In genomic region chr2:66432801-66433694, GRCh38 we compare ENCODE assay signal across 7 cellular contexts. TPM values are rescaled to one million over a fixed set of nuclear protein-coding genes. Genes with fewer than 3 reads are reported as not detected.
DNase-seq lines count a peak whose midpoint lies in the region; ATAC-seq, FAIRE-seq and TF ChIP-seq lines count a peak whose summit lies in the region.

No MANE protein-coding gene starts in this region.

- no peaks in the 10 kb centered on the region for H3K9me3 Mint-ChIP-seq in T-helper 1 cell treated with Interleukin-12 subunit alpha and Interleukin-12 subunit beta and Interleukin-4 antibody, amounts not matched to agents 30 μg/mL and 1 μg/mL, for 36 hours
- H3K9me3 Mint-ChIP-seq in stimulated activated naive CD8-positive, alpha-beta T cell treated with anti-CD3 and anti-CD28 coated beads, Interleukin-15, Interleukin-2, amounts not matched to agents 100 ng/mL and 50 ng/mL, for 24 hours, result no peaks in the 10 kb centered on the region

- peak overlapping the region; percentile 67 for H3K27ac Mint-ChIP-seq in T-helper 1 cell treated with Interleukin-12 subunit alpha and Interleukin-12 subunit beta and Interleukin-4 antibody, amounts not matched to agents 30 μg/mL and 1 μg/mL, for 36 hours
- H3K27ac Mint-ChIP-seq in stimulated activated naive CD8-positive, alpha-beta T cell treated with anti-CD3 and anti-CD28 coated beads, Interleukin-15, Interleukin-2, amounts not matched to agents 100 ng/mL and 50 ng/mL, for 24 hours, result no peak overlapping the region

- peaks cover 3% of the 10 kb centered on the region for H3K36me3 Mint-ChIP-seq in T-helper 1 cell treated with Interleukin-12 subunit alpha and Interleukin-12 subunit beta and Interleukin-4 antibody, amounts not matched to agents 30 μg/mL and 1 μg/mL, for 36 hours (ENCODE audit: low read depth)
- H3K36me3 Mint-ChIP-seq in stimulated activated naive CD8-positive, alpha-beta T cell treated with anti-CD3 and anti-CD28 coated beads, Interleukin-15, Interleukin-2, amounts not matched to agents 100 ng/mL and 50 ng/mL, for 24 hours (ENCODE audit: low read depth), result no peaks in the 10 kb centered on the region

- intact Hi-C loops in endothelial cell of umbilical vein (cut with micrococcal nuclease) (loop anchor here (1.0 to 10.0 kb wide), 4 partner anchors 142 to 1218 kb away; partner anchors contain the start of gene SPRED2), lower leg skin (cut with DNase I; ENCODE audit: low total_unique reads) (no loop called here)

- H4K20me1 ChIP-seq in endothelial cell of umbilical vein (replicated peaks; ENCODE audit: control insufficient read depth, extremely low read depth, insufficient read depth, low read length), result no peaks in the 10 kb centered on the region

- dilution Hi-C loops in endothelial cell of umbilical vein (cut with MboI; ENCODE audit: extremely low pct_ligation_motif_present, low sequenced_read_pairs), result no loop called here

- peak overlapping the region; percentile 87 for H3K27ac ChIP-seq in endothelial cell of umbilical vein (ENCODE audit: insufficient read depth, low read depth, low read length)

- H3K9ac ChIP-seq in endothelial cell of umbilical vein (replicated peaks; ENCODE audit: extremely low read depth, insufficient read depth, low read length), result peak overlapping the region; percentile 94

- no peaks in the 10 kb centered on the region for H3K9me1 ChIP-seq in endothelial cell of umbilical vein (replicated peaks; ENCODE audit: control insufficient read depth, extremely low read depth, insufficient read depth, low read length)

- no TSS peak for BruUV-seq in endothelial cell of umbilical vein (replicated peaks; lab: Mats Ljungman, UMichigan)

- CTCF ChIA-PET in endothelial cell of umbilical vein (lab: Charles Lee), result interaction anchor here (0.7 to 6.3 kb wide), 12 partner anchors 12 to 1598 kb away, joined by 3 to 107 read pairs (median 4); no protein-coding TSS in a partner anchor

- H3K9me3 ChIP-seq in endothelial cell of umbilical vein (replicated peaks; ENCODE audit: control insufficient read depth, insufficient read depth, low read length), result no peaks in the 10 kb centered on the region

- H2AFZ ChIP-seq in endothelial cell of umbilical vein (ENCODE audit: low read depth, low read length), result peak overlapping the region; percentile 78

- no peak for TF ChIP-seq POLR2A in endothelial cell of umbilical vein (IDR thresholded peaks at IDR 0.05; ENCODE audit: low read depth, low read length)
- no peak for TF ChIP-seq POLR2A in lower leg skin (IDR thresholded peaks at IDR 0.05)

- H3K27me3 ChIP-seq in endothelial cell of umbilical vein (ENCODE audit: control insufficient read depth in 2 of 2, insufficient read depth in 2 of 2, low read length in 2 of 2), result peaks cover 10 to 15% of the 10 kb centered on the region in 2 experiments

- 0 to 1% methylated on average over 51 of the region's 51 CpGs for WGBS in lower leg skin, 2 donors

- no peaks in the 10 kb centered on the region for H3K36me3 ChIP-seq in endothelial cell of umbilical vein (ENCODE audit: control insufficient read depth in 2 of 2, extremely low read depth in 1 of 2, insufficient read depth in 2 of 2, low read length in 2 of 2)

- TF ChIP-seq CTCF in endothelial cell of umbilical vein (IDR thresholded peaks at IDR 0.05; ENCODE audit: extremely low read depth in 1 of 2, insufficient read depth in 1 of 2, low read depth in 1 of 2, low read length in 2 of 2) (no peak), lower leg skin (IDR thresholded peaks at IDR 0.05) (no peak)

- POLR2A ChIA-PET in endothelial cell of umbilical vein (lab: Charles Lee), result interaction anchor here (0.6 to 2.4 kb wide), 6 partner anchors 77 to 1887 kb away, joined by 3 to 16 read pairs (median 4); partner anchors contain the start of gene CNRIP1

- peak overlapping the region; percentile 84 for H3K4me3 Mint-ChIP-seq in T-helper 1 cell treated with Interleukin-12 subunit alpha and Interleukin-12 subunit beta and Interleukin-4 antibody, amounts not matched to agents 30 μg/mL and 1 μg/mL, for 36 hours
- H3K4me3 Mint-ChIP-seq in stimulated activated naive CD8-positive, alpha-beta T cell treated with anti-CD3 and anti-CD28 coated beads, Interleukin-15, Interleukin-2, amounts not matched to agents 100 ng/mL and 50 ng/mL, for 24 hours, result peak overlapping the region; percentile 79

- H3K4me1 ChIP-seq in endothelial cell of umbilical vein (ENCODE audit: control insufficient read depth, extremely low read depth, insufficient read depth, low read length), result peaks cover 12% of the 10 kb centered on the region

- ATAC-seq in HG02798 (IDR thresholded peaks at IDR 0.05; ENCODE audit: poor library complexity, unreplicated experiment), result no peak

- peak; percentile 93 for FAIRE-seq in endothelial cell of umbilical vein (lab: Jason Lieb, UNC)

- H3K4me2 ChIP-seq in endothelial cell of umbilical vein (ENCODE audit: insufficient read depth, low read length), result peak overlapping the region; percentile 74

- H3K79me2 ChIP-seq in endothelial cell of umbilical vein (ENCODE audit: control insufficient read depth, insufficient read depth, low read length), result peaks cover 8% of the 10 kb centered on the region

- H3K4me1 Mint-ChIP-seq in T-helper 1 cell treated with Interleukin-12 subunit alpha and Interleukin-12 subunit beta and Interleukin-4 antibody, amounts not matched to agents 30 μg/mL and 1 μg/mL, for 36 hours (ENCODE audit: low read depth), result peaks cover 20% of the 10 kb centered on the region
- peaks cover 33% of the 10 kb centered on the region for H3K4me1 Mint-ChIP-seq in stimulated activated naive CD8-positive, alpha-beta T cell treated with anti-CD3 and anti-CD28 coated beads, Interleukin-15, Interleukin-2, amounts not matched to agents 100 ng/mL and 50 ng/mL, for 24 hours (ENCODE audit: low read depth)

- H3K4me3 ChIP-seq in endothelial cell of umbilical vein (replicated peaks in 1 of 3; ENCODE audit: insufficient read depth in 1 of 3, low read depth in 1 of 3, low read length in 3 of 3), result peak overlapping the region; percentile 64 to 97 (median 97)
- H3K4me3 ChIP-seq in lower leg skin (ENCODE audit: low read depth, poor library complexity, severe bottlenecking), result peak overlapping the region; percentile 33

- peaks cover 85% of the 10 kb centered on the region for H3K27me3 Mint-ChIP-seq in T-helper 1 cell treated with Interleukin-12 subunit alpha and Interleukin-12 subunit beta and Interleukin-4 antibody, amounts not matched to agents 30 μg/mL and 1 μg/mL, for 36 hours (ENCODE audit: low read depth)
- H3K27me3 Mint-ChIP-seq in stimulated activated naive CD8-positive, alpha-beta T cell treated with anti-CD3 and anti-CD28 coated beads, Interleukin-15, Interleukin-2, amounts not matched to agents 100 ng/mL and 50 ng/mL, for 24 hours, result peaks cover 91% of the 10 kb centered on the region

- DNase-seq in GF-D8 (lab: John Stamatoyannopoulos, UW) (peak; percentile 49), NCI-H1436 treated with DMSO at 0.1 percent for 48 hours (lab: John Stamatoyannopoulos, UW) (peak; percentile 78), endothelial cell of umbilical vein (ENCODE audit: low read depth, low spot score) (peak; percentile 95), lower leg skin (ENCODE audit: low spot score in 2 of 2) (peak; percentile 90 to 97)

TF ChIP-seq in endothelial cell of umbilical vein, 7 proteins besides CTCF, POLR2A, EP300 and RAD21:
- TF ChIP-seq POLR2AphosphoS5 (IDR thresholded peaks at IDR 0.05; ENCODE audit: insufficient read depth, low read depth, low read length), result peak; percentile 20
- no peak for TF ChIP-seq FOS (IDR thresholded peaks at IDR 0.05; ENCODE audit: borderline replicate concordance, insufficient read depth, low read length)

RNA-seq across cellular contexts. Expression of gene MEIS1, which starts 1.9 kb away (rescaled TPM):
- total RNA-seq in endothelial cell of umbilical vein (26.3 and 26.5 TPM in 2 replicates), lower leg skin (10 to 100 TPM in 3 of 4 donors, 1 to 10 TPM in 1; 9.2 to 22.6 (median 18.8) TPM)
- 8.1 and 10.0 TPM in 2 replicates for polyA plus RNA-seq in endothelial cell of umbilical vein
- 6.5 and 7.9 TPM in 2 replicates for polyA plus RNA-seq in endothelial cell of umbilical vein (2011; cell fraction: cytosol; rRNA removed)
- polyA plus RNA-seq in endothelial cell of umbilical vein (2011; cell fraction: nucleus; rRNA removed), result 26.3 and 33.4 TPM in 2 replicates
- 6.4 and 7.9 TPM in 2 replicates for polyA plus RNA-seq in endothelial cell of umbilical vein (2012)
- polyA minus RNA-seq in endothelial cell of umbilical vein, result 28.1 and 34.9 TPM in 2 replicates
- polyA minus RNA-seq in endothelial cell of umbilical vein (2011; cell fraction: cytosol; rRNA and poly(A)+ RNA removed), result 10.3 TPM
- polyA minus RNA-seq in endothelial cell of umbilical vein (2011; cell fraction: nucleus; rRNA and poly(A)+ RNA removed), result 49.7 and 53.7 TPM in 2 replicates
